Comparison of ENCODE assay signal across 19 cellular contexts in the genomic region with DNA sequence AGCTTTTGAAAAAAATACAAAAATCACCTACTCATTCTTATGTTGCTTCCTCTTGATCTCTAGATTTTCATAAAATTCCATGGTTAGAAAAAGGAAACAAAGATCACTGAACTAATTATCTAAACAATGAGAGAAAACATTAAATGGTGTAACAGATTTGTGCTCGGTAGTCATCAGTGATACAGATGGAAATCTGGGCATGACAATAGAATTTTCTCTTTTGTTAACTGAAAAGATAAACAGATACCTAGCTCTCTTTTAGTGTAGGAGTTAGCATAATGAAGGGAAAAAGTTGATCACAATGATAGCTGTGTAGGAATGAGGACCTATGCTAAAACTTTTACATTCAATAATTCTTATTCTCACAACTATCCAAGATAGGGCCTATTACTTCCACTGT.
A peak's percentile ranks its signal among the peaks of the same experiment; 100 is the strongest.
DNase-seq lines count a peak whose midpoint lies in the region; ATAC-seq, FAIRE-seq and TF ChIP-seq lines count a peak whose summit lies in the region.
"Had no signal": no experiment of that assay in that cellular context is flagged by ENCODE, and none has a peak within 500 bp of the region (broad histone marks: within the 10 kb centered on the region; RNA-seq: fewer than 3 reads in every experiment).

No MANE protein-coding gene starts in this region.

- peaks cover 2% of the 10 kb centered on the region for H4K20me1 ChIP-seq in endothelial cell of umbilical vein (replicated peaks; ENCODE audit: control insufficient read depth, extremely low read depth, insufficient read depth, low read length)
- no peaks in the 10 kb centered on the region for H4K20me1 ChIP-seq in Karpas-422 (ENCODE audit: insufficient read depth, low read depth, low read length)

- H3K4me2 ChIP-seq in endothelial cell of umbilical vein (ENCODE audit: insufficient read depth, low read length): no peak overlapping the region
- H3K4me2 ChIP-seq in Karpas-422 (ENCODE audit: low read depth, low read length, poor library complexity, severe bottlenecking): no peak overlapping the region
- H3K4me2 ChIP-seq: GM23338 had no signal

- TF ChIP-seq POLR2A in H54 (IDR thresholded peaks at IDR 0.05; ENCODE audit: low read depth, low read length) (no peak), endothelial cell of umbilical vein (IDR thresholded peaks at IDR 0.05; ENCODE audit: low read depth, low read length) (no peak), gastrocnemius medialis (IDR thresholded peaks at IDR 0.05) (no peak)

- TF ChIP-seq CTCF in endothelial cell of umbilical vein (IDR thresholded peaks at IDR 0.05; ENCODE audit: extremely low read depth in 1 of 2, insufficient read depth in 1 of 2, low read depth in 1 of 2, low read length in 2 of 2): no peak
- TF ChIP-seq CTCF in gastrocnemius medialis (IDR thresholded peaks at IDR 0.05 in 4 of 5, conservative IDR thresholded peaks at IDR 0.05 in 1 of 5): no peak
- no peak for TF ChIP-seq CTCF in dorsolateral prefrontal cortex (IDR thresholded peaks at IDR 0.05 in 54 of 56, conservative IDR thresholded peaks at IDR 0.05 in 2 of 56; ENCODE audit: low read depth in 1 of 56, partially characterized antibody in 56 of 56)

- H3K9me1 ChIP-seq in endothelial cell of umbilical vein (replicated peaks; ENCODE audit: control insufficient read depth, extremely low read depth, insufficient read depth, low read length): no peaks in the 10 kb centered on the region

- H3K36me3 ChIP-seq in HUES6 (ENCODE audit: control insufficient read depth, insufficient read depth, low read length): no peaks in the 10 kb centered on the region
- no peaks in the 10 kb centered on the region for H3K36me3 ChIP-seq in endothelial cell of umbilical vein (ENCODE audit: control insufficient read depth in 2 of 2, extremely low read depth in 1 of 2, insufficient read depth in 2 of 2, low read length in 2 of 2)
- no peaks in the 10 kb centered on the region for H3K36me3 ChIP-seq in gastrocnemius medialis
- no peaks in the 10 kb centered on the region for H3K36me3 ChIP-seq in Karpas-422 (ENCODE audit: insufficient read depth, low read length)
- H3K36me3 ChIP-seq: HAP-1 had no signal

- no peak overlapping the region for H3K9ac ChIP-seq in HUES6 (ENCODE audit: low read length)
- no peak overlapping the region for H3K9ac ChIP-seq in endothelial cell of umbilical vein (replicated peaks; ENCODE audit: extremely low read depth, insufficient read depth, low read length)
- H3K9ac ChIP-seq in Karpas-422 (ENCODE audit: low read length): no peak overlapping the region

- H3K9me3 ChIP-seq in HUES6 (ENCODE audit: control insufficient read depth, insufficient read depth, low read depth, low read length) (no peaks in the 10 kb centered on the region), endothelial cell of umbilical vein (replicated peaks; ENCODE audit: control insufficient read depth, insufficient read depth, low read length) (no peaks in the 10 kb centered on the region), gastrocnemius medialis (no peaks in the 10 kb centered on the region), Karpas-422 (ENCODE audit: low read length) (no peaks in the 10 kb centered on the region)
- H3K9me3 ChIP-seq: HAP-1 had no signal

- H3K27me3 ChIP-seq in HUES6 (ENCODE audit: control insufficient read depth, insufficient read depth, low read length) (no peaks in the 10 kb centered on the region), endothelial cell of umbilical vein (ENCODE audit: control insufficient read depth in 2 of 2, insufficient read depth in 2 of 2, low read length in 2 of 2) (no peaks in the 10 kb centered on the region), gastrocnemius medialis (no peaks in the 10 kb centered on the region), Karpas-422 (ENCODE audit: low read length) (no peaks in the 10 kb centered on the region), dorsolateral prefrontal cortex (no peaks in the 10 kb centered on the region)

- 0 out of 2 replicates have a peak overlapping the region, but pooled peaks have one; percentile 26 for H3K27ac ChIP-seq in HUES6 (ENCODE audit: low read depth, low read length)
- no peak overlapping the region for H3K27ac ChIP-seq in endothelial cell of umbilical vein (ENCODE audit: insufficient read depth, low read depth, low read length)
- H3K27ac ChIP-seq in gastrocnemius medialis: peak overlapping the region in 3 of 4 donors; percentile 24 to 89 (median 53)
- H3K27ac ChIP-seq in Karpas-422 (ENCODE audit: low read length): no peak overlapping the region
- H3K27ac ChIP-seq in dorsolateral prefrontal cortex: no peak overlapping the region

- CTCF ChIA-PET in endothelial cell of umbilical vein (lab: Charles Lee): interaction anchor here (1.3 kb wide), 2 partner anchors 10 to 104 kb away, joined by 3 read pairs; a partner anchor contains a TSS

- H3K4me3 ChIP-seq in HUES6 (ENCODE audit: low read depth, low read length) (no peak overlapping the region), endothelial cell of umbilical vein (replicated peaks in 1 of 3; ENCODE audit: insufficient read depth in 1 of 3, low read depth in 1 of 3, low read length in 3 of 3) (no peak overlapping the region), gastrocnemius medialis (no peak overlapping the region), Karpas-422 (ENCODE audit: low read length) (no peak overlapping the region), dorsolateral prefrontal cortex (no peak overlapping the region)
- H3K4me3 ChIP-seq: GM12878, GM23338, HAP-1 had no signal

- H3K79me2 ChIP-seq in endothelial cell of umbilical vein (ENCODE audit: control insufficient read depth, insufficient read depth, low read length): no peaks in the 10 kb centered on the region
- no peaks in the 10 kb centered on the region for H3K79me2 ChIP-seq in Karpas-422 (ENCODE audit: low read length)

- FAIRE-seq in H54 (lab: Jason Lieb, UNC) (peak; percentile 38), endothelial cell of umbilical vein (lab: Jason Lieb, UNC) (peak; percentile 57)
- FAIRE-seq: GM12878 had no signal

- intact Hi-C loops in endothelial cell of umbilical vein (cut with micrococcal nuclease) (no loop called here), gastrocnemius medialis (cut with DNase I; ENCODE audit: low total_unique reads) (no loop called here), dorsolateral prefrontal cortex (cut with DNase I) (loop anchor here in 1 of 2 donors (10.0 kb wide), 1 partner anchor 166 kb away; a partner anchor contains a TSS)

- H3K4me1 ChIP-seq in HUES6 (ENCODE audit: control insufficient read depth, insufficient read depth, low read length): no peaks in the 10 kb centered on the region; the same call in 1 of the 2 replicates
- no peaks in the 10 kb centered on the region for H3K4me1 ChIP-seq in endothelial cell of umbilical vein (ENCODE audit: control insufficient read depth, extremely low read depth, insufficient read depth, low read length)
- H3K4me1 ChIP-seq in gastrocnemius medialis: peaks cover 48 to 52% of the 10 kb centered on the region in 2 donors
- no peaks in the 10 kb centered on the region for H3K4me1 ChIP-seq in Karpas-422 (ENCODE audit: low read length)

- no peaks in the 10 kb centered on the region for H3K9me2 ChIP-seq in Karpas-422 (replicated peaks; ENCODE audit: insufficient read depth, low read length)

- no peak for ATAC-seq in gastrocnemius medialis
- ATAC-seq in HG02642 (IDR thresholded peaks at IDR 0.05; ENCODE audit: poor library complexity, unreplicated experiment): no peak
- ATAC-seq: GM12878, GM23338 had no signal

- H2AFZ ChIP-seq in endothelial cell of umbilical vein (ENCODE audit: low read depth, low read length): no peak overlapping the region
- H2AFZ ChIP-seq in Karpas-422 (ENCODE audit: low read length): no peak overlapping the region
- H2AFZ ChIP-seq: GM23338 had no signal

- in situ Hi-C loops in gastrocnemius medialis (cut with MboI; ENCODE audit: low sequenced_read_pairs in 4 of 4): loop anchor here in 1 of 4 donors (10.0 kb wide), 1 partner anchor 166 kb away; a partner anchor contains a TSS

- POLR2A ChIA-PET in endothelial cell of umbilical vein (lab: Charles Lee): no interaction called here

- dilution Hi-C loops in endothelial cell of umbilical vein (cut with MboI; ENCODE audit: extremely low pct_ligation_motif_present, low sequenced_read_pairs): no loop called here

- no TSS peak for BruUV-seq in endothelial cell of umbilical vein (replicated peaks; lab: Mats Ljungman, UMichigan)

- no peak for DNase-seq in H54 (ENCODE audit: insufficient read length, low spot score)
- no peak for DNase-seq in endothelial cell of umbilical vein (ENCODE audit: low read depth, low spot score)
- no peak for DNase-seq in gastrocnemius medialis
- no peak for DNase-seq in Karpas-422
- no peak for DNase-seq in dorsolateral prefrontal cortex
- DNase-seq: C1 segment of cervical spinal cord; Calu3; CD4-positive, alpha-beta memory T cell; COR-L47; DMS53; DND-41; EL; GDM1; HFFc6 had no signal

TF ChIP-seq in endothelial cell of umbilical vein, 7 proteins besides CTCF, POLR2A, EP300 and RAD21:
- no peak for TF ChIP-seq EZH2 (IDR thresholded peaks at IDR 0.05; ENCODE audit: borderline replicate concordance, low read depth, low read length, severe bottlenecking)
- no peak for TF ChIP-seq POLR2AphosphoS5 (IDR thresholded peaks at IDR 0.05; ENCODE audit: insufficient read depth, low read depth, low read length)
- no peak for TF ChIP-seq FOS (IDR thresholded peaks at IDR 0.05; ENCODE audit: borderline replicate concordance, insufficient read depth, low read length)
- TF ChIP-seq JUN (IDR thresholded peaks at IDR 0.05; ENCODE audit: borderline replicate concordance, insufficient read depth, insufficient read length, low read depth): no peak
- TF ChIP-seq, protein P1, sequence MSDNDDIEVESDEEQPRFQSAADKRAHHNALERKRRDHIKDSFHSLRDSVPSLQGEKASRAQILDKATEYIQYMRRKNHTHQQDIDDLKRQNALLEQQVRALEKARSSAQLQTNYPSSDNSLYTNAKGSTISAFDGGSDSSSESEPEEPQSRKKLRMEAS (IDR thresholded peaks at IDR 0.05; ENCODE audit: insufficient read depth, insufficient read length): no peak
- TF ChIP-seq GATA2 (IDR thresholded peaks at IDR 0.05; ENCODE audit: insufficient read depth, insufficient read length, low read depth, low read length): no peak
- TF ChIP-seq MYC (IDR thresholded peaks at IDR 0.05; ENCODE audit: low read depth, low read length): no peak

Comparison
In these comparisons a context has a peak if more than half of its experiments do, and no peak if none do; other contexts are left out.
1. H3K27ac ChIP-seq: peak in HUES6 (single experiment) and gastrocnemius medialis (3 of 4); none in endothelial cell of umbilical vein (single experiment), Karpas-422 (single experiment) and dorsolateral prefrontal cortex (0 of 59).